Comparison of ENCODE assay signal across 28 cellular contexts in the genomic region with DNA sequence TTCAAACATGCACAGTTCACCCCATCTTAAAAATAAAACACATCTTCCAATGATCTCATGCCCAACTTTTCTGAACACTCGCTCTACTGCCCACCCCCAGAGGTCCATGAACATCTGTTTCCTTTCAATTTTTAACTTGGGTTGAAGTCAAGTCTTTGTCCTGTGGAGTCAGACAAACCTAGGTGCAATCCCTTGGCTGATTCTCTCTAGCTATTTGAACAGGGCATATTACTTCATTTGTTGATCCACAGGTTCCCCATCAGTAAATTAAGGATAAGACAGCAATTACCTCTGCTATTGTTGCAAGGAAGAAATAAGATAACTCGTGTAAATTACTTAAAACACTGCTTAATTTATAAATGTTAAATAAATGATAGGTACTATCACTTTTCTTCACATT.
"Had no signal": no experiment of that assay in that cellular context is flagged by ENCODE, and none has a peak within 500 bp of the region (broad histone marks: within the 10 kb centered on the region; RNA-seq: fewer than 3 reads in every experiment).

No MANE protein-coding gene starts in this region.

- H3K4me3 ChIP-seq: stomach, suprapubic skin, testis, thoracic aorta, thyroid gland, tibial artery, tibial nerve, transverse colon, upper lobe of left lung, upper lobe of right lung, uterus, vagina had no signal

- H3K9me3 Mint-ChIP-seq: type B pancreatic cell had no signal

- ATAC-seq: stimulated activated effector memory CD8-positive, alpha-beta T cell treated with anti-CD3 and anti-CD28 coated beads, Interleukin-12 subunit alpha, Interleukin-12 subunit beta, amount 100 ng/mL, for 72 hours; stimulated activated memory B cell treated with anti-CD40 and anti-IgM and Interleukin-4, amounts not matched to agents 10 μg/mL and 1 μg/mL and 100 μg/mL, for 72 hours; stimulated activated naive B cell treated with anti-CD40 and anti-IgM and Interleukin-4, amounts not matched to agents 10 μg/mL and 1 μg/mL and 100 μg/mL, for 72 hours; stimulated activated naive CD8-positive, alpha-beta T cell treated with anti-CD3 and anti-CD28 coated beads, Interleukin-15, amount 100 ng/mL, for 72 hours; stimulated activated naive CD8-positive, alpha-beta T cell treated with anti-CD3 and anti-CD28 coated beads, Interleukin-15, Interleukin-2, amounts not matched to agents 100 U/mL and 50 U/mL, for 24 hours; upper lobe of right lung had no signal

- H3K4me3 Mint-ChIP-seq: stimulated activated effector memory CD8-positive, alpha-beta T cell treated with anti-CD3 and anti-CD28 coated beads, Interleukin-12 subunit alpha, Interleukin-12 subunit beta, amount 100 ng/mL, for 72 hours; stimulated activated memory B cell treated with anti-CD40 and anti-IgM and Interleukin-4, amounts not matched to agents 10 μg/mL and 1 μg/mL and 100 μg/mL, for 72 hours; stimulated activated naive B cell treated with anti-CD40 and anti-IgM and Interleukin-4, amounts not matched to agents 10 μg/mL and 1 μg/mL and 100 μg/mL, for 72 hours; stimulated activated naive CD8-positive, alpha-beta T cell treated with anti-CD3 and anti-CD28 coated beads, Interleukin-15, amount 100 ng/mL, for 72 hours; stimulated activated naive CD8-positive, alpha-beta T cell treated with anti-CD3 and anti-CD28 coated beads, Interleukin-15, Interleukin-2, amounts not matched to agents 100 ng/mL and 50 ng/mL, for 24 hours; type B pancreatic cell had no signal

- H3K36me3 ChIP-seq: stomach, suprapubic skin, thoracic aorta, thyroid gland, tibial artery, tibial nerve, transverse colon, upper lobe of left lung, upper lobe of right lung, uterus, vagina had no signal

- H3K36me3 Mint-ChIP-seq: stimulated activated effector memory CD8-positive, alpha-beta T cell treated with anti-CD3 and anti-CD28 coated beads, Interleukin-12 subunit alpha, Interleukin-12 subunit beta, amount 100 ng/mL, for 72 hours; stimulated activated memory B cell treated with anti-CD40 and anti-IgM and Interleukin-4, amounts not matched to agents 10 μg/mL and 1 μg/mL and 100 μg/mL, for 72 hours; stimulated activated naive B cell treated with anti-CD40 and anti-IgM and Interleukin-4, amounts not matched to agents 10 μg/mL and 1 μg/mL and 100 μg/mL, for 72 hours; type B pancreatic cell had no signal

- H3K27me3 ChIP-seq: stomach, suprapubic skin, testis, thyroid gland, tibial artery, tibial nerve, transverse colon, upper lobe of left lung, upper lobe of right lung, uterus, vagina had no signal

- H3K27ac ChIP-seq: stomach, suprapubic skin, testis, thoracic aorta, thyroid gland, tibial artery, tibial nerve, transverse colon, upper lobe of left lung, upper lobe of right lung, uterus, vagina had no signal

- H3K4me1 ChIP-seq: stomach, suprapubic skin, testis, thyroid gland, tibial artery, tibial nerve, transverse colon, upper lobe of left lung, upper lobe of right lung, uterus, vagina had no signal

- H3K27ac Mint-ChIP-seq: stimulated activated effector memory CD8-positive, alpha-beta T cell treated with anti-CD3 and anti-CD28 coated beads, Interleukin-12 subunit alpha, Interleukin-12 subunit beta, amount 100 ng/mL, for 72 hours; stimulated activated memory B cell treated with anti-CD40 and anti-IgM and Interleukin-4, amounts not matched to agents 10 μg/mL and 1 μg/mL and 100 μg/mL, for 72 hours; stimulated activated naive B cell treated with anti-CD40 and anti-IgM and Interleukin-4, amounts not matched to agents 10 μg/mL and 1 μg/mL and 100 μg/mL, for 72 hours; stimulated activated naive CD8-positive, alpha-beta T cell treated with anti-CD3 and anti-CD28 coated beads, Interleukin-15, Interleukin-2, amounts not matched to agents 100 ng/mL and 50 ng/mL, for 24 hours; type B pancreatic cell had no signal

- DNase-seq: stimulated activated CD4-positive, alpha-beta T cell treated with anti-CD3 and anti-CD28 coated beads, Interleukin-2, amount 100 ng/mL, for 48 hours; stimulated activated CD4-positive, alpha-beta T cell treated with anti-CD3 and anti-CD28 coated beads, Interleukin-4, amount 100 ng/mL, for 1 hour; stimulated activated CD4-positive, alpha-beta T cell treated with anti-CD3 and anti-CD28 coated beads, Interleukin-4, amount 100 ng/mL, for 24 hours; stimulated activated CD4-positive, alpha-beta T cell treated with anti-CD3 and anti-CD28 coated beads, Interleukin-4, amount 100 ng/mL, for 4 hours; stimulated activated CD8-positive, alpha-beta memory T cell treated with anti-CD3 and anti-CD28 coated beads, Interleukin-4, amount 100 ng/mL, for 48 hours; stimulated activated naive B cell treated with anti-CD40 and anti-IgM and Interleukin-4, amounts not matched to agents 10 μg/mL and 1 μg/mL and 100 μg/mL, for 72 hours; stimulated activated naive CD4-positive, alpha-beta T cell; stimulated activated naive CD4-positive, alpha-beta T cell treated with Interleukin-2 at 50 U/mL for 16 hours; stimulated activated naive CD8-positive, alpha-beta T cell treated with anti-CD3 and anti-CD28 coated beads, Interleukin-15, amount 100 ng/mL, for 72 hours; stimulated activated naive CD8-positive, alpha-beta T cell treated with anti-CD3 and anti-CD28 coated beads, Interleukin-15, Interleukin-2, amounts not matched to agents 100 U/mL and 50 U/mL, for 24 hours; stomach; substantia nigra; testis; thyroid gland; tibial artery; transverse colon; trophoblast cell; upper lobe of left lung; upper lobe of right lung; uterus had no signal

- H3K9me3 ChIP-seq: stomach, suprapubic skin, testis, thoracic aorta, thyroid gland, tibial artery, tibial nerve, transverse colon, upper lobe of left lung, upper lobe of right lung, uterus, vagina had no signal

- H3K27me3 Mint-ChIP-seq: stimulated activated memory B cell treated with anti-CD40 and anti-IgM and Interleukin-4, amounts not matched to agents 10 μg/mL and 1 μg/mL and 100 μg/mL, for 72 hours; stimulated activated naive B cell treated with anti-CD40 and anti-IgM and Interleukin-4, amounts not matched to agents 10 μg/mL and 1 μg/mL and 100 μg/mL, for 72 hours; stimulated activated naive CD8-positive, alpha-beta T cell treated with anti-CD3 and anti-CD28 coated beads, Interleukin-15, amount 100 ng/mL, for 72 hours; stimulated activated naive CD8-positive, alpha-beta T cell treated with anti-CD3 and anti-CD28 coated beads, Interleukin-15, Interleukin-2, amounts not matched to agents 100 ng/mL and 50 ng/mL, for 24 hours; type B pancreatic cell had no signal

- H3K4me1 Mint-ChIP-seq: stimulated activated effector memory CD8-positive, alpha-beta T cell treated with anti-CD3 and anti-CD28 coated beads, Interleukin-12 subunit alpha, Interleukin-12 subunit beta, amount 100 ng/mL, for 72 hours; stimulated activated memory B cell treated with anti-CD40 and anti-IgM and Interleukin-4, amounts not matched to agents 10 μg/mL and 1 μg/mL and 100 μg/mL, for 72 hours; stimulated activated naive B cell treated with anti-CD40 and anti-IgM and Interleukin-4, amounts not matched to agents 10 μg/mL and 1 μg/mL and 100 μg/mL, for 72 hours; stimulated activated naive CD8-positive, alpha-beta T cell treated with anti-CD3 and anti-CD28 coated beads, Interleukin-15, amount 100 ng/mL, for 72 hours had no signal
